8 cellular contexts compared by ENCODE assay signal in the genomic region with DNA sequence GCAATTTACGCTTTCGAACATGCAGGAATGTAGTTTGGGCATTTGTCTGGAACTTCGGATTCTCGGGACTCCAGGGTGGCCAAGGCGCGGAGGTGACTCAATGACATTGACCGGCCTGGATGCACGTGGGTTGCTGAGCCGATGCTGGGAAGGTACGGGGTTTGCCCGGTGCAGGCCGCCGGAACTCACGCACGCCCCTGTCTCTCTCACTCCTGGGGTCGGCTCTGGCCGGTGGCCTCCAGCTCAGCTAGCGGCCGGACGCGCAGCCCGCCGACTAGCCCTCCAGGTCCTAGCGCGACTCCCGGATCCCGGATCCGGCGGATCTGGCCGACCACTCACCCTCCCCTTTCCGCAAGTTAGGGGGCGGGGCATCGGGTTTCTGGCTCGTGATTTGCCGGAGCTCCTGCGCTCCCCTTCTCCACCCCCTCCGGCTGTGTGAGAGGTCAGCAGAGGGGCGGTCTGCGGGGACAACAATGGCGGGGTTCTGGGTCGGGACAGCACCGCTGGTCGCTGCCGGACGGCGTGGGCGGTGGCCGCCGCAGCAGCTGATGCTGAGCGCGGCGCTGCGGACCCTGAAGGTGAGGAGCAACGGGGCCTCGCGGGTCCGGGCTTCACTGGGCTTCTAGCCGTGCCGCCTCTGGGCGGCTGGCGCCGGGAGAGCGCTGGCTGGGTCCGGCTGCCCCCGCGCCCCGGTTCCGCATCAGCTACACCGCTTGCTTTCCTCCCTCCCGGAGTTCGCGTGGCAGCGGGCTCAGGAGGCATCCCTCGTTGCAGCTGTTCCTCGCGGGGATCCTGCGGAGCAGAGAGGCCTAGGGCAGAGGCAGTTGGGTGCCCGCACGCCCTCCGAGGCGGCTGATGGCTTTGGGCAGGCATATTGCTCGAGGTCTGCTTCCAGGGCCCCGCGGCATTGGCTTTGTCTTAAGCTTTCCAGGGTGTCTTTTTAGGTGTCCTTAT. TPM values are rescaled to one million over a fixed set of nuclear protein-coding genes. Genes with fewer than 3 reads are reported as not detected.
DNase-seq lines count a peak whose midpoint lies in the region; ATAC-seq, FAIRE-seq and TF ChIP-seq lines count a peak whose summit lies in the region.

A gene with protein sequence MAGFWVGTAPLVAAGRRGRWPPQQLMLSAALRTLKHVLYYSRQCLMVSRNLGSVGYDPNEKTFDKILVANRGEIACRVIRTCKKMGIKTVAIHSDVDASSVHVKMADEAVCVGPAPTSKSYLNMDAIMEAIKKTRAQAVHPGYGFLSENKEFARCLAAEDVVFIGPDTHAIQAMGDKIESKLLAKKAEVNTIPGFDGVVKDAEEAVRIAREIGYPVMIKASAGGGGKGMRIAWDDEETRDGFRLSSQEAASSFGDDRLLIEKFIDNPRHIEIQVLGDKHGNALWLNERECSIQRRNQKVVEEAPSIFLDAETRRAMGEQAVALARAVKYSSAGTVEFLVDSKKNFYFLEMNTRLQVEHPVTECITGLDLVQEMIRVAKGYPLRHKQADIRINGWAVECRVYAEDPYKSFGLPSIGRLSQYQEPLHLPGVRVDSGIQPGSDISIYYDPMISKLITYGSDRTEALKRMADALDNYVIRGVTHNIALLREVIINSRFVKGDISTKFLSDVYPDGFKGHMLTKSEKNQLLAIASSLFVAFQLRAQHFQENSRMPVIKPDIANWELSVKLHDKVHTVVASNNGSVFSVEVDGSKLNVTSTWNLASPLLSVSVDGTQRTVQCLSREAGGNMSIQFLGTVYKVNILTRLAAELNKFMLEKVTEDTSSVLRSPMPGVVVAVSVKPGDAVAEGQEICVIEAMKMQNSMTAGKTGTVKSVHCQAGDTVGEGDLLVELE (plus strand): TSS at position 446 of the 954 bp plus-strand sequence. CDS start 28 bp downstream, at position 474.

- peak within 1 kb of the TSS; percentile 76 for H3K27ac Mint-ChIP-seq in T-helper 2 cell treated with Interferon-gamma antibody and Interleukin-4, amounts not matched to agents 5 μg/mL and 100 μg/mL, for 36 hours
- H3K27ac Mint-ChIP-seq in astrocyte (ENCODE audit: unreplicated experiment): peak within 1 kb of the TSS; percentile 83

- peak within 1 kb of the TSS; percentile 97 for H2AFZ ChIP-seq in astrocyte (ENCODE audit: low read depth, low read length)

- peak within 1 kb of the TSS; percentile 95 for H3K9ac ChIP-seq in astrocyte (ENCODE audit: low read length)

- H3K4me3 ChIP-seq in astrocyte (ENCODE audit: insufficient read depth, low read depth, low read length): peak within 1 kb of the TSS; percentile 95
- H3K4me3 ChIP-seq in right cardiac atrium (ENCODE audit: low read length): peak within 1 kb of the TSS; percentile 73
- H3K4me3 ChIP-seq in psoas muscle: peak within 1 kb of the TSS; percentile 90
- H3K4me3 ChIP-seq in urinary bladder (ENCODE audit: low read depth, low read length): peak within 1 kb of the TSS; percentile 84

- H3K4me3 Mint-ChIP-seq in T-helper 2 cell treated with Interferon-gamma antibody and Interleukin-4, amounts not matched to agents 5 μg/mL and 100 μg/mL, for 36 hours: peak within 1 kb of the TSS; percentile 92
- peak within 1 kb of the TSS; percentile 96 for H3K4me3 Mint-ChIP-seq in astrocyte (ENCODE audit: unreplicated experiment)

- H4K20me1 ChIP-seq in astrocyte (ENCODE audit: insufficient read depth, low read length): peaks cover 38% of the 10 kb centered on the region

- DNase-seq in GM13976 (ENCODE audit: low spot score) (peak; percentile 98), NCI-H1436 treated with DMSO at 0.1 percent for 48 hours (lab: John Stamatoyannopoulos, UW) (peak; percentile 46), astrocyte (ENCODE audit: low read depth) (peak; percentile 85), right cardiac atrium (peak; percentile 97 to 98 (median 98)), psoas muscle (peak; percentile 97)
- peak; percentile 86 for DNase-seq in T-helper 2 cell treated with Interferon-gamma antibody and Interleukin-4, amounts not matched to agents 5 μg/mL and 100 μg/mL, for 36 hours (ENCODE audit: low spot score)

- peak; percentile 96 for ATAC-seq in HG02763 (IDR thresholded peaks at IDR 0.05; ENCODE audit: unreplicated experiment)
- peak; percentile 100 for ATAC-seq in right cardiac atrium
- ATAC-seq in psoas muscle: peak; percentile 98 to 99 (median 99)

- H3K36me3 ChIP-seq in astrocyte (ENCODE audit: insufficient read depth, low read length): peaks cover 5% of the 10 kb centered on the region
- peaks cover 0 to 10% of the 10 kb centered on the region in 2 donors for H3K36me3 ChIP-seq in psoas muscle (ENCODE audit: insufficient read depth in 1 of 2, low read depth in 1 of 2)
- H3K36me3 ChIP-seq in urinary bladder (ENCODE audit: insufficient read depth): no peaks in the 10 kb centered on the region

- H3K79me2 ChIP-seq in astrocyte (ENCODE audit: insufficient read depth, low read length): peaks cover 50% of the 10 kb centered on the region

- peaks cover 17% of the 10 kb centered on the region for H3K4me1 Mint-ChIP-seq in T-helper 2 cell treated with Interferon-gamma antibody and Interleukin-4, amounts not matched to agents 5 μg/mL and 100 μg/mL, for 36 hours (ENCODE audit: low read depth)
- H3K4me1 Mint-ChIP-seq in astrocyte (ENCODE audit: low read depth, unreplicated experiment): peaks cover 12% of the 10 kb centered on the region

- H3K4me1 ChIP-seq in astrocyte (ENCODE audit: insufficient read depth, low read length) (peaks cover 17% of the 10 kb centered on the region), right cardiac atrium (ENCODE audit: control insufficient read depth, insufficient read depth, low read length) (peaks cover 6% of the 10 kb centered on the region), psoas muscle (peaks cover 12% of the 10 kb centered on the region), urinary bladder (ENCODE audit: insufficient read depth) (no peaks in the 10 kb centered on the region)

- no peak for FAIRE-seq in astrocyte (lab: Jason Lieb, UNC)

- intact Hi-C loops in right cardiac atrium (cut with DNase I) (no loop called here), psoas muscle (cut with DNase I) (no loop called here)

- TF ChIP-seq CTCF in GM13976 (IDR thresholded peaks at IDR 0.05; ENCODE audit: borderline replicate concordance, control extremely low read depth, extremely low read depth, insufficient read depth, missing control alignments) (no peak), astrocyte (IDR thresholded peaks at IDR 0.05; ENCODE audit: insufficient read depth, low read depth, low read length) (no peak), psoas muscle (IDR thresholded peaks at IDR 0.05) (no peak)

- peak within 1 kb of the TSS; percentile 87 for H3K27ac ChIP-seq in astrocyte (ENCODE audit: low read depth, low read length)
- H3K27ac ChIP-seq in right cardiac atrium (ENCODE audit: low read length): peak within 1 kb of the TSS; percentile 56
- peak within 1 kb of the TSS; percentile 83 for H3K27ac ChIP-seq in psoas muscle
- peak within 1 kb of the TSS; percentile 46 for H3K27ac ChIP-seq in urinary bladder (ENCODE audit: low read depth)

- in situ Hi-C loops in GM13976 (cut with MboI; ENCODE audit: low sequenced_read_pairs, unreplicated experiment): no loop called here

- H3K36me3 Mint-ChIP-seq in T-helper 2 cell treated with Interferon-gamma antibody and Interleukin-4, amounts not matched to agents 5 μg/mL and 100 μg/mL, for 36 hours (ENCODE audit: low read depth): no peaks in the 10 kb centered on the region
- peaks cover 2% of the 10 kb centered on the region for H3K36me3 Mint-ChIP-seq in astrocyte (ENCODE audit: low read depth, unreplicated experiment)

- WGBS in right cardiac atrium: under 1% methylated on average over 84 of the region's 84 CpGs
- 0% methylated on average over 72 to 84 of the region's 84 CpGs for WGBS in psoas muscle, 3 donors
- WGBS in urinary bladder: under 1% methylated on average over 84 of the region's 84 CpGs

- H3K4me2 ChIP-seq in astrocyte (ENCODE audit: low read length): peak within 1 kb of the TSS; percentile 98

- H3K27me3 Mint-ChIP-seq in T-helper 2 cell treated with Interferon-gamma antibody and Interleukin-4, amounts not matched to agents 5 μg/mL and 100 μg/mL, for 36 hours (ENCODE audit: low read depth): peaks cover 4% of the 10 kb centered on the region
- H3K27me3 Mint-ChIP-seq in astrocyte (ENCODE audit: low read depth, unreplicated experiment): no peaks in the 10 kb centered on the region

- H3K9me3 ChIP-seq in astrocyte (ENCODE audit: insufficient read depth, low read depth, low read length) (no peaks in the 10 kb centered on the region), right cardiac atrium (ENCODE audit: control insufficient read depth, low read length) (no peaks in the 10 kb centered on the region), psoas muscle (no peaks in the 10 kb centered on the region)

- H3K9me3 Mint-ChIP-seq in T-helper 2 cell treated with Interferon-gamma antibody and Interleukin-4, amounts not matched to agents 5 μg/mL and 100 μg/mL, for 36 hours: no peaks in the 10 kb centered on the region
- no peaks in the 10 kb centered on the region for H3K9me3 Mint-ChIP-seq in astrocyte (ENCODE audit: unreplicated experiment)

- H3K27me3 ChIP-seq in astrocyte (ENCODE audit: insufficient read depth, low read length): no peaks in the 10 kb centered on the region
- no peaks in the 10 kb centered on the region for H3K27me3 ChIP-seq in right cardiac atrium (ENCODE audit: control insufficient read depth, insufficient read depth)
- no peaks in the 10 kb centered on the region for H3K27me3 ChIP-seq in psoas muscle (ENCODE audit: insufficient read depth in 3 of 3, low read length in 2 of 3)

RNA-seq across cellular contexts. Expression of the gene that starts here (rescaled TPM):
- total RNA-seq in astrocyte: 11.3 and 13.9 TPM in 2 replicates
- total RNA-seq in right cardiac atrium: 10 to 100 TPM; 49.6 to 56.2 (median 55.3) TPM
- polyA plus RNA-seq in right cardiac atrium: 35.6 TPM
- 10 to 100 TPM; 13.3 to 23.9 (median 19.6) TPM for total RNA-seq in psoas muscle
- polyA plus RNA-seq in psoas muscle: 10 to 100 TPM in 1 of 3 donors, 1 to 10 TPM in 2; 6.2 to 12.2 (median 9.0) TPM
- total RNA-seq in urinary bladder: 122 TPM
- polyA plus RNA-seq in urinary bladder: 24.7 TPM

Comparison
In these comparisons a context has a peak if more than half of its experiments do, and no peak if none do; other contexts are left out.
1. Peak in every context shown above with its lines: DNase-seq, ATAC-seq, H3K4me3 ChIP-seq and H3K27ac ChIP-seq.
2. DNase-seq: peak in every context shown above with its lines; median percentile 98 in GM13976; 98 in right cardiac atrium; 97 in psoas muscle; 86 in T-helper 2 cell treated with Interferon-gamma antibody and Interleukin-4, amounts not matched to agents 5 μg/mL and 100 μg/mL, for 36 hours; 85 in astrocyte; 46 in NCI-H1436 treated with DMSO at 0.1 percent for 48 hours.